ENCODE assay signal across 1 cellular context in genomic region chr6:41190791-41191190, GRCh38.
TF ChIP-seq lines count a peak whose summit lies in the region.

No MANE protein-coding gene starts in this region.

TF ChIP-seq in H1, 55 proteins besides CTCF, POLR2A, EP300 and RAD21:
- TF ChIP-seq JUND (IDR thresholded peaks at IDR 0.05; ENCODE audit: low read length) (no peak), ASH2L (IDR thresholded peaks at IDR 0.05; ENCODE audit: low read length) (no peak), HDAC6 (IDR thresholded peaks at IDR 0.05; ENCODE audit: low read depth, low read length) (no peak), CBX8 (IDR thresholded peaks at IDR 0.05; ENCODE audit: borderline replicate concordance, low read depth, low read length) (no peak), GABPA (IDR thresholded peaks at IDR 0.05; ENCODE audit: borderline replicate concordance, insufficient read depth, low read length) (no peak), KDM4A (IDR thresholded peaks at IDR 0.05; ENCODE audit: low read depth, low read length, severe bottlenecking) (no peak), ZNF274 (IDR thresholded peaks at IDR 0.05; ENCODE audit: borderline replicate concordance, extremely low read depth, low read length) (no peak), POLR2AphosphoS5 (IDR thresholded peaks at IDR 0.05; ENCODE audit: low read depth, low read length) (no peak), TCF12 (IDR thresholded peaks at IDR 0.05; ENCODE audit: low read depth, low read length) (no peak), HDAC2 (IDR thresholded peaks at IDR 0.05; ENCODE audit: borderline replicate concordance in 1 of 2, low read depth in 2 of 2, low read length in 2 of 2) (no peak), KDM1A (IDR thresholded peaks at IDR 0.05; ENCODE audit: borderline replicate concordance, low read length) (no peak), BRCA1 (IDR thresholded peaks at IDR 0.05; ENCODE audit: low read depth, low read length) (no peak), ATF3 (IDR thresholded peaks at IDR 0.05; ENCODE audit: insufficient read depth, low read depth, low read length) (no peak), SAP30 (IDR thresholded peaks at IDR 0.05; ENCODE audit: insufficient read depth, insufficient replicate concordance, low read length) (no peak)
- TF ChIP-seq, protein P1, sequence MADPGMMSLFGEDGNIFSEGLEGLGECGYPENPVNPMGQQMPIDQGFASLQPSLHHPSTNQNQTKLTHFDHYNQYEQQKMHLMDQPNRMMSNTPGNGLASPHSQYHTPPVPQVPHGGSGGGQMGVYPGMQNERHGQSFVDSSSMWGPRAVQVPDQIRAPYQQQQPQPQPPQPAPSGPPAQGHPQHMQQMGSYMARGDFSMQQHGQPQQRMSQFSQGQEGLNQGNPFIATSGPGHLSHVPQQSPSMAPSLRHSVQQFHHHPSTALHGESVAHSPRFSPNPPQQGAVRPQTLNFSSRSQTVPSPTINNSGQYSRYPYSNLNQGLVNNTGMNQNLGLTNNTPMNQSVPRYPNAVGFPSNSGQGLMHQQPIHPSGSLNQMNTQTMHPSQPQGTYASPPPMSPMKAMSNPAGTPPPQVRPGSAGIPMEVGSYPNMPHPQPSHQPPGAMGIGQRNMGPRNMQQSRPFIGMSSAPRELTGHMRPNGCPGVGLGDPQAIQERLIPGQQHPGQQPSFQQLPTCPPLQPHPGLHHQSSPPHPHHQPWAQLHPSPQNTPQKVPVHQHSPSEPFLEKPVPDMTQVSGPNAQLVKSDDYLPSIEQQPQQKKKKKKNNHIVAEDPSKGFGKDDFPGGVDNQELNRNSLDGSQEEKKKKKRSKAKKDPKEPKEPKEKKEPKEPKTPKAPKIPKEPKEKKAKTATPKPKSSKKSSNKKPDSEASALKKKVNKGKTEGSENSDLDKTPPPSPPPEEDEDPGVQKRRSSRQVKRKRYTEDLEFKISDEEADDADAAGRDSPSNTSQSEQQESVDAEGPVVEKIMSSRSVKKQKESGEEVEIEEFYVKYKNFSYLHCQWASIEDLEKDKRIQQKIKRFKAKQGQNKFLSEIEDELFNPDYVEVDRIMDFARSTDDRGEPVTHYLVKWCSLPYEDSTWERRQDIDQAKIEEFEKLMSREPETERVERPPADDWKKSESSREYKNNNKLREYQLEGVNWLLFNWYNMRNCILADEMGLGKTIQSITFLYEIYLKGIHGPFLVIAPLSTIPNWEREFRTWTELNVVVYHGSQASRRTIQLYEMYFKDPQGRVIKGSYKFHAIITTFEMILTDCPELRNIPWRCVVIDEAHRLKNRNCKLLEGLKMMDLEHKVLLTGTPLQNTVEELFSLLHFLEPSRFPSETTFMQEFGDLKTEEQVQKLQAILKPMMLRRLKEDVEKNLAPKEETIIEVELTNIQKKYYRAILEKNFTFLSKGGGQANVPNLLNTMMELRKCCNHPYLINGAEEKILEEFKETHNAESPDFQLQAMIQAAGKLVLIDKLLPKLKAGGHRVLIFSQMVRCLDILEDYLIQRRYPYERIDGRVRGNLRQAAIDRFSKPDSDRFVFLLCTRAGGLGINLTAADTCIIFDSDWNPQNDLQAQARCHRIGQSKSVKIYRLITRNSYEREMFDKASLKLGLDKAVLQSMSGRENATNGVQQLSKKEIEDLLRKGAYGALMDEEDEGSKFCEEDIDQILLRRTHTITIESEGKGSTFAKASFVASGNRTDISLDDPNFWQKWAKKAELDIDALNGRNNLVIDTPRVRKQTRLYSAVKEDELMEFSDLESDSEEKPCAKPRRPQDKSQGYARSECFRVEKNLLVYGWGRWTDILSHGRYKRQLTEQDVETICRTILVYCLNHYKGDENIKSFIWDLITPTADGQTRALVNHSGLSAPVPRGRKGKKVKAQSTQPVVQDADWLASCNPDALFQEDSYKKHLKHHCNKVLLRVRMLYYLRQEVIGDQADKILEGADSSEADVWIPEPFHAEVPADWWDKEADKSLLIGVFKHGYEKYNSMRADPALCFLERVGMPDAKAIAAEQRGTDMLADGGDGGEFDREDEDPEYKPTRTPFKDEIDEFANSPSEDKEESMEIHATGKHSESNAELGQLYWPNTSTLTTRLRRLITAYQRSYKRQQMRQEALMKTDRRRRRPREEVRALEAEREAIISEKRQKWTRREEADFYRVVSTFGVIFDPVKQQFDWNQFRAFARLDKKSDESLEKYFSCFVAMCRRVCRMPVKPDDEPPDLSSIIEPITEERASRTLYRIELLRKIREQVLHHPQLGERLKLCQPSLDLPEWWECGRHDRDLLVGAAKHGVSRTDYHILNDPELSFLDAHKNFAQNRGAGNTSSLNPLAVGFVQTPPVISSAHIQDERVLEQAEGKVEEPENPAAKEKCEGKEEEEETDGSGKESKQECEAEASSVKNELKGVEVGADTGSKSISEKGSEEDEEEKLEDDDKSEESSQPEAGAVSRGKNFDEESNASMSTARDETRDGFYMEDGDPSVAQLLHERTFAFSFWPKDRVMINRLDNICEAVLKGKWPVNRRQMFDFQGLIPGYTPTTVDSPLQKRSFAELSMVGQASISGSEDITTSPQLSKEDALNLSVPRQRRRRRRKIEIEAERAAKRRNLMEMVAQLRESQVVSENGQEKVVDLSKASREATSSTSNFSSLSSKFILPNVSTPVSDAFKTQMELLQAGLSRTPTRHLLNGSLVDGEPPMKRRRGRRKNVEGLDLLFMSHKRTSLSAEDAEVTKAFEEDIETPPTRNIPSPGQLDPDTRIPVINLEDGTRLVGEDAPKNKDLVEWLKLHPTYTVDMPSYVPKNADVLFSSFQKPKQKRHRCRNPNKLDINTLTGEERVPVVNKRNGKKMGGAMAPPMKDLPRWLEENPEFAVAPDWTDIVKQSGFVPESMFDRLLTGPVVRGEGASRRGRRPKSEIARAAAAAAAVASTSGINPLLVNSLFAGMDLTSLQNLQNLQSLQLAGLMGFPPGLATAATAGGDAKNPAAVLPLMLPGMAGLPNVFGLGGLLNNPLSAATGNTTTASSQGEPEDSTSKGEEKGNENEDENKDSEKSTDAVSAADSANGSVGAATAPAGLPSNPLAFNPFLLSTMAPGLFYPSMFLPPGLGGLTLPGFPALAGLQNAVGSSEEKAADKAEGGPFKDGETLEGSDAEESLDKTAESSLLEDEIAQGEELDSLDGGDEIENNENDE (IDR thresholded peaks at IDR 0.05; ENCODE audit: insufficient replicate concordance, low read length) = no peak
